8 cellular contexts compared by ENCODE assay signal in genomic region chr11:27700351-27701261, GRCh38. TPM values are rescaled to one million over a fixed set of nuclear protein-coding genes. Genes with fewer than 3 reads are reported as not detected.
DNase-seq lines count a peak whose midpoint lies in the region; ATAC-seq and TF ChIP-seq lines count a peak whose summit lies in the region.

BDNF (minus strand) TSS chr11:27700455; CDS start chr11:27658564, 41,891 bp downstream.

- CTCF ChIA-PET in CD4-positive, alpha-beta memory T cell (lab: Charles Lee; ENCODE audit: partially characterized antibody): interaction anchor here (1.1 kb wide), 1 partner anchor 15 kb away, joined by 3 read pairs; no protein-coding TSS in a partner anchor
- CTCF ChIA-PET in PC-3 (lab: Charles Lee): interaction anchor here (0.6 to 2.8 kb wide), 6 partner anchors 16 to 1629 kb away, joined by 3 to 22 read pairs (median 5); no protein-coding TSS in a partner anchor

- H3K4me3 ChIP-seq in CD4-positive, alpha-beta memory T cell (ENCODE audit: low read length in 2 of 2): no peak within 1 kb of the TSS
- peak within 1 kb of the TSS; percentile 79 for H3K4me3 ChIP-seq in PC-3 (ENCODE audit: low read length)
- H3K4me3 ChIP-seq in upper lobe of right lung: peak within 1 kb of the TSS; percentile 51

- H3K4me3 Mint-ChIP-seq in CD4-positive, alpha-beta memory T cell: peak within 1 kb of the TSS; percentile 57 to 91 (median 79)

- peak within 1 kb of the TSS; percentile 97 for H3K4me2 ChIP-seq in PC-3 (ENCODE audit: low read length)

- TF ChIP-seq CTCF in PC-3 (conservative IDR thresholded peaks at IDR 0.05; ENCODE audit: low read depth, low read length) (no peak), upper lobe of right lung (IDR thresholded peaks at IDR 0.05) (no peak)

- no peaks in the 10 kb centered on the region for H3F3A ChIP-seq in PC-3 (ENCODE audit: low read length, unreplicated experiment)

- no peaks in the 10 kb centered on the region for H3K9me3 ChIP-seq in CD4-positive, alpha-beta memory T cell (ENCODE audit: control insufficient read depth in 1 of 2, low read length in 2 of 2)
- H3K9me3 ChIP-seq in PC-3 (ENCODE audit: low read length) (no peaks in the 10 kb centered on the region), upper lobe of right lung (no peaks in the 10 kb centered on the region)

- H3K4me1 ChIP-seq in CD4-positive, alpha-beta memory T cell (ENCODE audit: insufficient read depth, low read length): peaks cover 16% of the 10 kb centered on the region
- H3K4me1 ChIP-seq in PC-3 (ENCODE audit: insufficient read depth, low read length) (peaks cover 26% of the 10 kb centered on the region), upper lobe of right lung (peaks cover 19% of the 10 kb centered on the region)

- H3K27ac ChIP-seq in CD4-positive, alpha-beta memory T cell (ENCODE audit: low read depth, low read length): no peak within 1 kb of the TSS
- H3K27ac ChIP-seq in PC-3 (ENCODE audit: low read length) (0 out of 2 replicates have a peak within 1 kb of the TSS, but pooled peaks have one; percentile 20), upper lobe of right lung (no peak within 1 kb of the TSS)

- peak; percentile 25 for ATAC-seq in GM19463 (IDR thresholded peaks at IDR 0.05; ENCODE audit: unreplicated experiment)
- ATAC-seq in PC-3: peak; percentile 39
- peak; percentile 48 for ATAC-seq in upper lobe of right lung
- ATAC-seq in GM21526 (IDR thresholded peaks at IDR 0.05; ENCODE audit: low FRiP score, unreplicated experiment): no peak
- no peak for ATAC-seq in GM21447 (IDR thresholded peaks at IDR 0.05; ENCODE audit: unreplicated experiment)

- no peaks in the 10 kb centered on the region for H4K20me1 ChIP-seq in PC-3 (ENCODE audit: low read length)

- no peaks in the 10 kb centered on the region for H3K9me2 ChIP-seq in PC-3 (replicated peaks; ENCODE audit: low read length)

- peak within 1 kb of the TSS; percentile 59 for H3K9ac ChIP-seq in PC-3 (ENCODE audit: low read length)

- no peaks in the 10 kb centered on the region for H3K36me3 Mint-ChIP-seq in CD4-positive, alpha-beta memory T cell

- no peak within 1 kb of the TSS for H3K27ac Mint-ChIP-seq in CD4-positive, alpha-beta memory T cell

- intact Hi-C loops in CD4-positive, alpha-beta memory T cell (cut with micrococcal nuclease): no loop called here
- intact Hi-C loops in PC-3 (cut with micrococcal nuclease): loop anchor here (1.0 to 5.0 kb wide), 5 partner anchors 17 to 829 kb away; no protein-coding TSS in a partner anchor
- intact Hi-C loops in upper lobe of right lung (cut with DNase I): no loop called here

- H2AFZ ChIP-seq in PC-3 (ENCODE audit: low read length): peak within 1 kb of the TSS; percentile 99

- peaks cover 43% of the 10 kb centered on the region for H3K79me2 ChIP-seq in PC-3 (ENCODE audit: low read length)

- H3K4me1 Mint-ChIP-seq in CD4-positive, alpha-beta memory T cell: peaks cover 14 to 31% (median 24%) of the 10 kb centered on the region in 4 donors

- POLR2A ChIA-PET in CD4-positive, alpha-beta memory T cell (lab: Charles Lee; ENCODE audit: partially characterized antibody): no interaction called here
- POLR2A ChIA-PET in PC-3 (lab: Charles Lee; ENCODE audit: unreplicated experiment): interaction anchor here (0.6 to 1.2 kb wide), 5 partner anchors 18 to 850 kb away, joined by 4 to 7 read pairs (median 5); no protein-coding TSS in a partner anchor

- no peak for DNase-seq in CD4-positive, alpha-beta memory T cell
- DNase-seq in PC-3 (peak; percentile 53), dermis blood vessel endothelial cell (peak; percentile 51), lung microvascular endothelial cell (ENCODE audit: low read depth in 2 of 2) (peak; percentile 33 to 45), upper lobe of right lung (peak; percentile 65)

- BruUV-seq in PC-3 (replicated peaks; lab: Mats Ljungman, UMichigan): TSS peak; percentile 39

- H3K27me3 Mint-ChIP-seq in CD4-positive, alpha-beta memory T cell: peaks cover 54 to 59% of the 10 kb centered on the region in 2 donors

- no peaks in the 10 kb centered on the region for H3K36me3 ChIP-seq in CD4-positive, alpha-beta memory T cell (ENCODE audit: insufficient read depth, low read length)
- H3K36me3 ChIP-seq in PC-3 (ENCODE audit: low read depth, low read length) (no peaks in the 10 kb centered on the region), upper lobe of right lung (no peaks in the 10 kb centered on the region)

- peaks cover 16% of the 10 kb centered on the region for H3K27me3 ChIP-seq in CD4-positive, alpha-beta memory T cell (ENCODE audit: insufficient read depth, low read length)
- no peaks in the 10 kb centered on the region for H3K27me3 ChIP-seq in PC-3 (ENCODE audit: low read length)
- peaks cover 81% of the 10 kb centered on the region for H3K27me3 ChIP-seq in upper lobe of right lung

- H3K9me3 Mint-ChIP-seq in CD4-positive, alpha-beta memory T cell: peaks cover 0 to 3% (median 0%) of the 10 kb centered on the region in 8 donors

RNA-seq across cellular contexts. Expression of gene BDNF, which starts in this region (rescaled TPM):
- total RNA-seq in CD4-positive, alpha-beta memory T cell: not detected
- polyA plus RNA-seq in CD4-positive, alpha-beta memory T cell: not detected
- total RNA-seq in PC-3 (2014; rRNA removed): 3.4 and 3.8 TPM in 2 replicates
- 0.60 and 0.85 TPM in 2 replicates for total RNA-seq in dermis blood vessel endothelial cell
- total RNA-seq in lung microvascular endothelial cell: under 0.01 and 0.22 TPM in 2 replicates
- total RNA-seq in upper lobe of right lung: 4.3 TPM

Comparison
In these comparisons a context has a peak if more than half of its experiments do, and no peak if none do; other contexts are left out.
1. Peak in DNase-seq in dermis blood vessel endothelial cell; RNA of the gene not detected or under 1 TPM.
2. Peak in DNase-seq in lung microvascular endothelial cell; RNA of the gene not detected or under 1 TPM.
3. DNase-seq: peak in PC-3 (single experiment) and upper lobe of right lung (single experiment); none in CD4-positive, alpha-beta memory T cell (0 of 5).
4. H3K4me3 ChIP-seq: peak in PC-3 (single experiment) and upper lobe of right lung (single experiment); none in CD4-positive, alpha-beta memory T cell (0 of 2).
5. ATAC-seq: peak in GM19463 (single experiment), PC-3 (single experiment) and upper lobe of right lung (single experiment); none in GM21526 (single experiment) and GM21447 (single experiment).